In genomic region chr11:1308745-1309497, GRCh38 we compare ENCODE assay signal across 8 cellular contexts. TPM values are rescaled to one million over a fixed set of nuclear protein-coding genes. Genes with fewer than 3 reads are reported as not detected.
A peak's percentile ranks its signal among the peaks of the same experiment; 100 is the strongest.
DNase-seq lines count a peak whose midpoint lies in the region; ATAC-seq and TF ChIP-seq lines count a peak whose summit lies in the region.

No MANE protein-coding gene starts in this region.

- DNase-seq in CD8-positive, alpha-beta memory T cell, result peak in 1 of 5 donors; percentile 66
- no peak for DNase-seq in astrocyte of the cerebellum (ENCODE audit: low read depth)
- no peak for DNase-seq in kidney epithelial cell (ENCODE audit: low read depth)
- no peak for DNase-seq in activated gamma-delta T cell (lab: John Stamatoyannopoulos, UW)
- DNase-seq in NCI-H2171 treated with DMSO at 0.1 percent for 48 hours (lab: John Stamatoyannopoulos, UW), result no peak

- peaks cover 35% of the 10 kb centered on the region for H3K4me1 ChIP-seq in CD8-positive, alpha-beta memory T cell (ENCODE audit: insufficient read depth, low read length)

- H3K27ac Mint-ChIP-seq in CD8-positive, alpha-beta memory T cell, result peak overlapping the region in 7 of 8 donors; percentile 78 to 96 (median 94)

- no peaks in the 10 kb centered on the region for H3K9me3 Mint-ChIP-seq in CD8-positive, alpha-beta memory T cell

- H3K27ac ChIP-seq in CD8-positive, alpha-beta memory T cell (ENCODE audit: low read depth, low read length), result peak overlapping the region; percentile 66
- H3K27ac ChIP-seq in temporal lobe (ENCODE audit: low read depth, low read length), result peak overlapping the region; percentile 72

- peak overlapping the region; percentile 54 for H3K4me3 ChIP-seq in CD8-positive, alpha-beta memory T cell (ENCODE audit: low read length)
- H3K4me3 ChIP-seq in astrocyte of the cerebellum (ENCODE audit: low read depth, low read length), result peak overlapping the region; percentile 68
- H3K4me3 ChIP-seq in kidney epithelial cell (ENCODE audit: low read depth, low read length), result peak overlapping the region; percentile 81

- POLR2A ChIA-PET in CD8-positive, alpha-beta memory T cell (lab: Charles Lee), result interaction anchor here (0.9 to 2.3 kb wide), 4 partner anchors 46 to 265 kb away, joined by 3 to 17 read pairs (median 7); partner anchors contain the start of gene BRSK2

- H3K4me1 Mint-ChIP-seq in CD8-positive, alpha-beta memory T cell, result peaks cover 36 to 60% (median 49%) of the 10 kb centered on the region in 3 donors

- H3K9me3 ChIP-seq in CD8-positive, alpha-beta memory T cell (ENCODE audit: low read length), result no peaks in the 10 kb centered on the region

- H3K36me3 ChIP-seq in CD8-positive, alpha-beta memory T cell (ENCODE audit: insufficient read depth, low read length), result no peaks in the 10 kb centered on the region
- H3K36me3 ChIP-seq in kidney epithelial cell (ENCODE audit: control insufficient read depth, insufficient read depth, low read length), result no peaks in the 10 kb centered on the region

- peaks cover 0 to 31% (median 3%) of the 10 kb centered on the region in 3 donors for H3K36me3 Mint-ChIP-seq in CD8-positive, alpha-beta memory T cell

- H3K27me3 ChIP-seq in CD8-positive, alpha-beta memory T cell (ENCODE audit: insufficient read depth, low read length, poor library complexity, severe bottlenecking), result no peaks in the 10 kb centered on the region
- no peaks in the 10 kb centered on the region for H3K27me3 ChIP-seq in kidney epithelial cell (ENCODE audit: control insufficient read depth, insufficient read depth, low read length)

- H3K4me3 Mint-ChIP-seq in CD8-positive, alpha-beta memory T cell, result peak overlapping the region; percentile 71 to 94 (median 88)

- TF ChIP-seq CTCF in astrocyte of the cerebellum (IDR thresholded peaks at IDR 0.05; ENCODE audit: low read depth, low read length, missing control alignments), result no peak
- TF ChIP-seq CTCF in kidney epithelial cell (IDR thresholded peaks at IDR 0.05; ENCODE audit: insufficient read depth, low read length, poor library complexity, severe bottlenecking), result no peak

- no peaks in the 10 kb centered on the region for H3K27me3 Mint-ChIP-seq in CD8-positive, alpha-beta memory T cell

- CTCF ChIA-PET in CD8-positive, alpha-beta memory T cell (lab: Charles Lee), result interaction anchor here (0.9 to 1.4 kb wide), 3 partner anchors 26 to 344 kb away, joined by 3 to 5 read pairs (median 5); no protein-coding TSS in a partner anchor

- ATAC-seq in GM21360 (IDR thresholded peaks at IDR 0.05; ENCODE audit: unreplicated experiment) (peak; percentile 30), HG03558 (IDR thresholded peaks at IDR 0.05; ENCODE audit: extremely low read depth, unreplicated experiment) (peak; percentile 17)

- in situ Hi-C loops in astrocyte of the cerebellum (cut with HindIII; ENCODE audit: low sequenced_read_pairs), result no loop called here

RNA-seq across cellular contexts. Expression of gene TOLLIP, which starts 0.5 kb away (rescaled TPM):
- total RNA-seq in CD8-positive, alpha-beta memory T cell, result 10 to 100 TPM; 36.3 to 41.8 TPM
- 31.1 TPM for polyA plus RNA-seq in CD8-positive, alpha-beta memory T cell
- 55.3 and 68.0 TPM in 2 replicates for total RNA-seq in kidney epithelial cell
- total RNA-seq in temporal lobe, result 21.4 TPM
